ENCODE assay signal across 7 cellular contexts in genomic region chr11:2089536-2090165, GRCh38. TPM values are rescaled to one million over a fixed set of nuclear protein-coding genes. Genes with fewer than 3 reads are reported as not detected.
DNase-seq lines count a peak whose midpoint lies in the region; ATAC-seq and TF ChIP-seq lines count a peak whose summit lies in the region.

No MANE protein-coding gene starts in this region.

- DNase-seq in GM03348 (ENCODE audit: low spot score) (peak; percentile 35), LNCaP clone FGC (ENCODE audit: low read depth) (peak; percentile 27), islet precursor cell (peak; percentile 61), NCI-H345 treated with DMSO at 0.1 percent for 48 hours (lab: John Stamatoyannopoulos, UW; ENCODE audit: unreplicated experiment) (no peak), glutamatergic neuron (no peak)
- peak; percentile 47 for DNase-seq in activated CD4-positive, alpha-beta memory T cell treated with anti-CD3 and anti-CD28 coated beads, Interleukin-2, amount 10 ng/mL, durations not matched to agents 7 days and 5 days

- peaks cover 14% of the 10 kb centered on the region for H3K4me1 Mint-ChIP-seq in activated CD4-positive, alpha-beta memory T cell treated with anti-CD3 and anti-CD28 coated beads, Interleukin-2, amount 10 ng/mL, durations not matched to agents 7 days and 5 days
- no peaks in the 10 kb centered on the region for H3K4me1 Mint-ChIP-seq in glutamatergic neuron (ENCODE audit: low read depth, unreplicated experiment)

- no peak overlapping the region for H3K27ac Mint-ChIP-seq in activated CD4-positive, alpha-beta memory T cell treated with anti-CD3 and anti-CD28 coated beads, Interleukin-2, amount 10 ng/mL, durations not matched to agents 7 days and 5 days
- H3K27ac Mint-ChIP-seq in glutamatergic neuron (ENCODE audit: unreplicated experiment) = no peak overlapping the region

- peaks cover 16% of the 10 kb centered on the region for H3K27me3 Mint-ChIP-seq in activated CD4-positive, alpha-beta memory T cell treated with anti-CD3 and anti-CD28 coated beads, Interleukin-2, amount 10 ng/mL, durations not matched to agents 7 days and 5 days
- peaks cover 6% of the 10 kb centered on the region for H3K27me3 Mint-ChIP-seq in glutamatergic neuron (ENCODE audit: unreplicated experiment)

- POLR2A ChIA-PET in activated CD4-positive, alpha-beta memory T cell treated with anti-CD3 and anti-CD28 coated beads, Interleukin-2, amount 10 ng/mL, durations not matched to agents 7 days and 5 days (lab: Charles Lee) = interaction anchor here (1.2 kb wide), 1 partner anchor 12 kb away, joined by 4 read pairs; no protein-coding TSS in a partner anchor

- no peak overlapping the region for H3K4me3 Mint-ChIP-seq in activated CD4-positive, alpha-beta memory T cell treated with anti-CD3 and anti-CD28 coated beads, Interleukin-2, amount 10 ng/mL, durations not matched to agents 7 days and 5 days
- H3K4me3 Mint-ChIP-seq in glutamatergic neuron (ENCODE audit: unreplicated experiment) = no peak overlapping the region

- H3K4me3 ChIP-seq in LNCaP clone FGC (ENCODE audit: low read depth, low read length) = no peak overlapping the region

- peaks cover 3% of the 10 kb centered on the region for H3K36me3 Mint-ChIP-seq in activated CD4-positive, alpha-beta memory T cell treated with anti-CD3 and anti-CD28 coated beads, Interleukin-2, amount 10 ng/mL, durations not matched to agents 7 days and 5 days (ENCODE audit: low read depth)
- peaks cover 10% of the 10 kb centered on the region for H3K36me3 Mint-ChIP-seq in glutamatergic neuron (ENCODE audit: unreplicated experiment)

- no peak for ATAC-seq in HG02642 (IDR thresholded peaks at IDR 0.05; ENCODE audit: poor library complexity, unreplicated experiment)

- TF ChIP-seq CTCF in LNCaP clone FGC (IDR thresholded peaks at IDR 0.05; ENCODE audit: control insufficient read depth, extremely low read depth, insufficient read depth) (no peak), glutamatergic neuron (IDR thresholded peaks at IDR 0.05; ENCODE audit: partially characterized antibody, unreplicated experiment) (no peak)

- peaks cover 2% of the 10 kb centered on the region for H3K9me3 Mint-ChIP-seq in activated CD4-positive, alpha-beta memory T cell treated with anti-CD3 and anti-CD28 coated beads, Interleukin-2, amount 10 ng/mL, durations not matched to agents 7 days and 5 days
- peaks cover 3% of the 10 kb centered on the region for H3K9me3 Mint-ChIP-seq in glutamatergic neuron (ENCODE audit: unreplicated experiment)

- CTCF ChIA-PET in activated CD4-positive, alpha-beta memory T cell treated with anti-CD3 and anti-CD28 coated beads, Interleukin-2, amount 10 ng/mL, durations not matched to agents 7 days and 5 days (lab: Charles Lee) = no interaction called here

RNA-seq across cellular contexts. Expression of gene IGF2, which starts 49.5 kb away (rescaled TPM):
- under 1 TPM; 0.70 to 0.76 TPM for total RNA-seq in activated CD4-positive, alpha-beta memory T cell treated with anti-CD3 and anti-CD28 coated beads, Interleukin-2, amount 10 ng/mL, durations not matched to agents 7 days and 5 days
- 21.5 TPM for total RNA-seq in glutamatergic neuron (ENCODE audit: unreplicated experiment)

Comparison
In these comparisons a context has a peak if more than half of its experiments do, and no peak if none do; other contexts are left out.
1. DNase-seq: peak in GM03348 (single experiment), LNCaP clone FGC (single experiment), activated CD4-positive, alpha-beta memory T cell treated with anti-CD3 and anti-CD28 coated beads, Interleukin-2, amount 10 ng/mL, durations not matched to agents 7 days and 5 days (single experiment) and islet precursor cell (single experiment); none in NCI-H345 treated with DMSO at 0.1 percent for 48 hours (single experiment) and glutamatergic neuron (single experiment).
2. RNA of gene IGF2, which starts 49.5 kb away (total RNA-seq): 21.5 TPM in glutamatergic neuron (single experiment); 0.70 to 0.76 TPM in activated CD4-positive, alpha-beta memory T cell treated with anti-CD3 and anti-CD28 coated beads, Interleukin-2, amount 10 ng/mL, durations not matched to agents 7 days and 5 days; every median in the first group is over 10 times any median in the second.